ENCODE assay signal across 8 cellular contexts in the genomic region with DNA sequence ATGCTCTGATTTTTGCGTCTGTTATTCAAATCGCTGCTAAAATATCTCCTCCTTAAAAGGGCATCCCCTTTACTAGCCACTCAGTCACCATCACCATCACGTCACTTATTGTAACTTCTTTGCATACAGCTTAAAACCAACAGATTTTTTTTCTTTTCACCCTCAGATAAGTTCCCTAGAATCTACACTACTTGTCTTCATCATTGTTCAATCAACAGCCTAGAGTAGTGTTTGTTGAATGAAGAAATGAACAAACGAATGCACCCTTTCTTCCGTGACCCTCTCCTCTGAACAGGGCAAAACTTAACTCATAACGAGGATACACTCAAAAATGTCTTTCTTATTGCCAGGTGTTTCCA. TPM values are rescaled to one million over a fixed set of nuclear protein-coding genes. Genes with fewer than 3 reads are reported as not detected.
DNase-seq lines count a peak whose midpoint lies in the region; ATAC-seq and TF ChIP-seq lines count a peak whose summit lies in the region.

No MANE protein-coding gene starts in this region.

- H3K27ac Mint-ChIP-seq in GM23338 (no peak overlapping the region), glutamatergic neuron (ENCODE audit: unreplicated experiment) (peak overlapping the region; percentile 90)

- no peaks in the 10 kb centered on the region for H3K27me3 ChIP-seq in GM23338 (ENCODE audit: insufficient read depth)
- no peaks in the 10 kb centered on the region for H3K27me3 ChIP-seq in spleen (replicated peaks in 1 of 7)

- H3K27me3 Mint-ChIP-seq in GM23338 (ENCODE audit: insufficient read depth, low read depth, poor library complexity) = peaks cover 15% of the 10 kb centered on the region
- peaks cover 8% of the 10 kb centered on the region for H3K27me3 Mint-ChIP-seq in glutamatergic neuron (ENCODE audit: unreplicated experiment)

- H3K4me1 Mint-ChIP-seq in GM23338 (peaks cover 34% of the 10 kb centered on the region), glutamatergic neuron (ENCODE audit: low read depth, unreplicated experiment) (peaks cover 11% of the 10 kb centered on the region)

- peak overlapping the region; percentile 68 for H3K4me3 ChIP-seq in GM23338
- H3K4me3 ChIP-seq in WI38 (ENCODE audit: low read depth, low read length) = peak overlapping the region; percentile 86
- peak overlapping the region in 7 of 8 donors; percentile 83 to 95 (median 91) for H3K4me3 ChIP-seq in spleen

- H4K20me1 ChIP-seq in GM23338 (replicated peaks; ENCODE audit: insufficient read depth) = no peaks in the 10 kb centered on the region

- ATAC-seq in GM23338 (no peak), HG02798 (IDR thresholded peaks at IDR 0.05; ENCODE audit: poor library complexity, unreplicated experiment) (no peak), GM21786 (IDR thresholded peaks at IDR 0.05; ENCODE audit: unreplicated experiment) (no peak)

- H3K4me2 ChIP-seq in GM23338 = peak overlapping the region; percentile 76

- no peak for TF ChIP-seq POLR2A in spleen (IDR thresholded peaks at IDR 0.05)

- H3K4me3 Mint-ChIP-seq in GM23338 = peak overlapping the region; percentile 98
- H3K4me3 Mint-ChIP-seq in glutamatergic neuron (ENCODE audit: unreplicated experiment) = peak overlapping the region; percentile 96

- peak overlapping the region; percentile 89 for H2AFZ ChIP-seq in GM23338

- no peaks in the 10 kb centered on the region for H3K9me2 ChIP-seq in GM23338 (ENCODE audit: insufficient read depth)

- H3K36me3 Mint-ChIP-seq in GM23338 (ENCODE audit: low read depth) = peaks cover 20% of the 10 kb centered on the region
- H3K36me3 Mint-ChIP-seq in glutamatergic neuron (ENCODE audit: unreplicated experiment) = no peaks in the 10 kb centered on the region

- intact Hi-C loops in spleen (cut with DNase I; ENCODE audit: low total_unique reads) = no loop called here

- H3K9me3 ChIP-seq in spleen = no peaks in the 10 kb centered on the region

- DNase-seq in GM23338 (ENCODE audit: low spot score) (no peak), glutamatergic neuron (no peak), spleen (no peak), COLO829 (ENCODE audit: low spot score) (no peak)
- no peak for DNase-seq in activated CD8-positive, alpha-beta memory T cell treated with anti-CD3 and anti-CD28 coated beads, Interleukin-2, amount 50 U/mL, for 48 hours

- peaks cover 27% of the 10 kb centered on the region for H3K9me3 Mint-ChIP-seq in GM23338
- H3K9me3 Mint-ChIP-seq in glutamatergic neuron (ENCODE audit: unreplicated experiment) = no peaks in the 10 kb centered on the region

- H3K4me1 ChIP-seq in GM23338 (ENCODE audit: insufficient read depth) = peaks cover 20% of the 10 kb centered on the region
- H3K4me1 ChIP-seq in spleen = peaks cover 6 to 44% (median 40%) of the 10 kb centered on the region in 6 donors

- no peak for TF ChIP-seq CTCF in GM23338 (conservative IDR thresholded peaks at IDR 0.05; ENCODE audit: low read depth in 2 of 2)
- no peak for TF ChIP-seq CTCF in WI38 (IDR thresholded peaks at IDR 0.05; ENCODE audit: low read depth, low read length)
- no peak for TF ChIP-seq CTCF in glutamatergic neuron (IDR thresholded peaks at IDR 0.05; ENCODE audit: partially characterized antibody, unreplicated experiment)
- no peak for TF ChIP-seq CTCF in spleen (IDR thresholded peaks at IDR 0.05 in 8 of 11, conservative IDR thresholded peaks at IDR 0.05 in 3 of 11)

- H3K36me3 ChIP-seq in GM23338 (ENCODE audit: insufficient read depth) (no peaks in the 10 kb centered on the region), spleen (no peaks in the 10 kb centered on the region)

- peaks cover 5% of the 10 kb centered on the region; the same call in 1 of the 2 replicates for H3F3A ChIP-seq in GM23338 (replicated peaks; ENCODE audit: low read depth)

- H3K27ac ChIP-seq in GM23338 (ENCODE audit: low read depth) = no peak overlapping the region
- H3K27ac ChIP-seq in spleen = peak overlapping the region; percentile 79 to 97 (median 95)

- peaks cover 36% of the 10 kb centered on the region for H3K79me2 ChIP-seq in GM23338 (replicated peaks; ENCODE audit: insufficient read depth)

- 68 to 90% (median 81%) methylated on average over 6 of the region's 6 CpGs for WGBS in spleen, 5 donors

TF ChIP-seq in GM23338, 12 proteins besides CTCF, POLR2A, EP300 and RAD21 (continues in another document):
- TF ChIP-seq CREB1 (CRISPR knock-in tag; IDR thresholded peaks at IDR 0.05; ENCODE audit: low read depth) (no peak), EZH2phosphoT487 (IDR thresholded peaks at IDR 0.05; ENCODE audit: unreplicated experiment) (no peak), ZNF114 (CRISPR knock-in tag; IDR thresholded peaks at IDR 0.05) (no peak), STAT1 (IDR thresholded peaks at IDR 0.05; ENCODE audit: unreplicated experiment) (no peak)
- TF ChIP-seq, protein P1, sequence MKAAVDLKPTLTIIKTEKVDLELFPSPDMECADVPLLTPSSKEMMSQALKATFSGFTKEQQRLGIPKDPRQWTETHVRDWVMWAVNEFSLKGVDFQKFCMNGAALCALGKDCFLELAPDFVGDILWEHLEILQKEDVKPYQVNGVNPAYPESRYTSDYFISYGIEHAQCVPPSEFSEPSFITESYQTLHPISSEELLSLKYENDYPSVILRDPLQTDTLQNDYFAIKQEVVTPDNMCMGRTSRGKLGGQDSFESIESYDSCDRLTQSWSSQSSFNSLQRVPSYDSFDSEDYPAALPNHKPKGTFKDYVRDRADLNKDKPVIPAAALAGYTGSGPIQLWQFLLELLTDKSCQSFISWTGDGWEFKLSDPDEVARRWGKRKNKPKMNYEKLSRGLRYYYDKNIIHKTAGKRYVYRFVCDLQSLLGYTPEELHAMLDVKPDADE (IDR thresholded peaks at IDR 0.05) = no peak
- TF ChIP-seq, protein P2, sequence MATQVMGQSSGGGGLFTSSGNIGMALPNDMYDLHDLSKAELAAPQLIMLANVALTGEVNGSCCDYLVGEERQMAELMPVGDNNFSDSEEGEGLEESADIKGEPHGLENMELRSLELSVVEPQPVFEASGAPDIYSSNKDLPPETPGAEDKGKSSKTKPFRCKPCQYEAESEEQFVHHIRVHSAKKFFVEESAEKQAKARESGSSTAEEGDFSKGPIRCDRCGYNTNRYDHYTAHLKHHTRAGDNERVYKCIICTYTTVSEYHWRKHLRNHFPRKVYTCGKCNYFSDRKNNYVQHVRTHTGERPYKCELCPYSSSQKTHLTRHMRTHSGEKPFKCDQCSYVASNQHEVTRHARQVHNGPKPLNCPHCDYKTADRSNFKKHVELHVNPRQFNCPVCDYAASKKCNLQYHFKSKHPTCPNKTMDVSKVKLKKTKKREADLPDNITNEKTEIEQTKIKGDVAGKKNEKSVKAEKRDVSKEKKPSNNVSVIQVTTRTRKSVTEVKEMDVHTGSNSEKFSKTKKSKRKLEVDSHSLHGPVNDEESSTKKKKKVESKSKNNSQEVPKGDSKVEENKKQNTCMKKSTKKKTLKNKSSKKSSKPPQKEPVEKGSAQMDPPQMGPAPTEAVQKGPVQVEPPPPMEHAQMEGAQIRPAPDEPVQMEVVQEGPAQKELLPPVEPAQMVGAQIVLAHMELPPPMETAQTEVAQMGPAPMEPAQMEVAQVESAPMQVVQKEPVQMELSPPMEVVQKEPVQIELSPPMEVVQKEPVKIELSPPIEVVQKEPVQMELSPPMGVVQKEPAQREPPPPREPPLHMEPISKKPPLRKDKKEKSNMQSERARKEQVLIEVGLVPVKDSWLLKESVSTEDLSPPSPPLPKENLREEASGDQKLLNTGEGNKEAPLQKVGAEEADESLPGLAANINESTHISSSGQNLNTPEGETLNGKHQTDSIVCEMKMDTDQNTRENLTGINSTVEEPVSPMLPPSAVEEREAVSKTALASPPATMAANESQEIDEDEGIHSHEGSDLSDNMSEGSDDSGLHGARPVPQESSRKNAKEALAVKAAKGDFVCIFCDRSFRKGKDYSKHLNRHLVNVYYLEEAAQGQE (IDR thresholded peaks at IDR 0.05; ENCODE audit: unreplicated experiment) = no peak

RNA-seq across cellular contexts. Expression of a gene that starts 1.1 kb away (rescaled TPM):
- total RNA-seq in GM23338 (2014; rRNA removed; shearing (Covaris generic)) = 20.7 and 21.6 TPM in 2 replicates
- 4.2 and 4.3 TPM in 2 replicates for polyA plus RNA-seq in GM23338 (2016; fragmentation: Nextera tagmentation; extraction: Ambion mirVana)
- 33.2 TPM for total RNA-seq in glutamatergic neuron (ENCODE audit: unreplicated experiment)
- total RNA-seq in spleen = 10 to 100 TPM; 33.5 to 43.5 (median 38.8) TPM
- polyA plus RNA-seq in spleen = 1 to 10 TPM; 9.4 to 9.9 (median 9.6) TPM
